1 cellular context compared by ENCODE assay signal in the genomic region with DNA sequence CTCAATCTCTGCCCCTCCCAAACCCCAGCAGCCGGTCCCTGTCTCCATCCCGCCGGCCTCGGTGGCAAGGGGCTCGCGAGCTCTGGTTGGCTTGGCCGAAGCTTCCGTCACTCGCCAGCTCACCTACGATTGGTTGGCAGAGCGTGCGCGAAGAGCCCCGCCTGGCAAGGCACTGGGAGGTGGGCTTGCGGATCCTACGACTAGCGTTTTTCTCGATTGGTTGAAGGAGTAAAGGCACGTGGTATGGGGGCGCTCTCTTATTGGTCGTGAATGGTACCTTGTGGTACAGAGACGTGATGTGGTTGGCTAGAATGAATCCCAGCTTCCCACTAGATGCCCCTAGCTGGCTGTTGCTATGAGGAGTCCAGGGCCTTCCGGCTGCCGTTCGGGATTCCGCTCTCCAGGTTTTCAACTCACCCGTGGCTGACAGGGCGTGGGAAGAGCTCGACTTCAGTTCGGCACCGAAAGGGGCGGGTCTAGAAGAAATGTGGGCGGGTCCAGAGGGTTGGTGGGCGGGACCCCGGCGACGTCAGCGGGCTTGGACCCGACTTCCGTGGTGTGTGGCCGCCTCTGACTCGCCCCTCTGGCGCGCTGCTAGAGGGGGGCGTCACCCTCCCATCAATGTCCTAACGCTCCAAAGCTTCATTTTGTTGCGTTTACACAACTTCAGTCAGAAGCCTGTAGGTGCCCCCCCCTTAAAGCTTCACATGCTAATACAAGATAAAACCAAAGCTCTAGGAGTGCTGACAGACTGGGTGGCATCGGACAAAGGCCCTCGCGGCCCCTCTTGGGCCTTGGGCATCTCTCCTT.
TF ChIP-seq lines count a peak whose summit lies in the region.

No MANE protein-coding gene starts in this region.

TF ChIP-seq in HepG2, 621 proteins besides CTCF, POLR2A, EP300 and RAD21 (continued from another document and continues in another):
- TF ChIP-seq DMAP1 (CRISPR knock-in tag; IDR thresholded peaks at IDR 0.05) (peak; percentile 71), STAT5B (CRISPR knock-in tag; IDR thresholded peaks at IDR 0.05) (0 out of 2 replicates have a peak, but pooled peaks have one; percentile 7), ZNF414 (CRISPR knock-in tag; IDR thresholded peaks at IDR 0.05) (no peak), HMGXB4 (CRISPR knock-in tag; IDR thresholded peaks at IDR 0.05; ENCODE audit: borderline replicate concordance in 1 of 2, low read depth in 1 of 2) (peak in 1 of 2 experiments; percentile 56; a peak in 2 of 4 replicates), ZFX (CRISPR knock-in tag; IDR thresholded peaks at IDR 0.05; ENCODE audit: low read depth) (no peak), CREB3 (CRISPR knock-in tag; IDR thresholded peaks at IDR 0.05) (no peak), ZNF749 (CRISPR knock-in tag; IDR thresholded peaks at IDR 0.05; ENCODE audit: borderline replicate concordance) (peak; percentile 65; the same call in 1 of the 2 replicates), HOXA5 (CRISPR knock-in tag; IDR thresholded peaks at IDR 0.05) (no peak), AGO2 (optimal IDR thresholded peaks at IDR 0.05; ENCODE audit: low read depth, low read length) (peak; percentile 53), ZNF230 (CRISPR knock-in tag; IDR thresholded peaks at IDR 0.05) (no peak; the same call in 1 of the 2 replicates), ZNF441 (CRISPR knock-in tag; IDR thresholded peaks at IDR 0.05; ENCODE audit: borderline replicate concordance) (peak; percentile 19; the same call in 1 of the 2 replicates), SRSF1 (optimal IDR thresholded peaks at IDR 0.05; ENCODE audit: low read depth, low read length) (no peak), MED13 (CRISPR knock-in tag; IDR thresholded peaks at IDR 0.05) (0 out of 2 replicates have a peak, but pooled peaks have one; percentile 57), MEIS2 (CRISPR knock-in tag; IDR thresholded peaks at IDR 0.05) (peak; percentile 63; the same call in 1 of the 2 replicates), ZBTB4 (CRISPR knock-in tag; IDR thresholded peaks at IDR 0.05; ENCODE audit: borderline replicate concordance) (peak; percentile 28; the same call in 1 of the 2 replicates), ZNF253 (CRISPR knock-in tag; IDR thresholded peaks at IDR 0.05; ENCODE audit: borderline replicate concordance) (no peak), PBX3 (CRISPR knock-in tag; IDR thresholded peaks at IDR 0.05; ENCODE audit: borderline replicate concordance) (no peak), IRF2 (CRISPR knock-in tag; IDR thresholded peaks at IDR 0.05) (peak; percentile 87; the same call in 1 of the 2 replicates), SOX6 (IDR thresholded peaks at IDR 0.05) (no peak), SOX6 (CRISPR knock-in tag; IDR thresholded peaks at IDR 0.05) (peak; percentile 6; the same call in 1 of the 2 replicates), NFKB2 (CRISPR knock-in tag; IDR thresholded peaks at IDR 0.05; ENCODE audit: borderline replicate concordance) (0 out of 2 replicates have a peak, but pooled peaks have one; percentile 22), ZHX1 (CRISPR knock-in tag; IDR thresholded peaks at IDR 0.05; ENCODE audit: low read depth) (0 out of 2 replicates have a peak, but pooled peaks have one; percentile 21), AGO1 (IDR thresholded peaks at IDR 0.05; ENCODE audit: low read depth, low read length, poor library complexity, severe bottlenecking) (no peak), ZNF792 (CRISPR knock-in tag; IDR thresholded peaks at IDR 0.05) (peak; percentile 42; the same call in 1 of the 2 replicates)
- TF ChIP-seq, protein P1, sequence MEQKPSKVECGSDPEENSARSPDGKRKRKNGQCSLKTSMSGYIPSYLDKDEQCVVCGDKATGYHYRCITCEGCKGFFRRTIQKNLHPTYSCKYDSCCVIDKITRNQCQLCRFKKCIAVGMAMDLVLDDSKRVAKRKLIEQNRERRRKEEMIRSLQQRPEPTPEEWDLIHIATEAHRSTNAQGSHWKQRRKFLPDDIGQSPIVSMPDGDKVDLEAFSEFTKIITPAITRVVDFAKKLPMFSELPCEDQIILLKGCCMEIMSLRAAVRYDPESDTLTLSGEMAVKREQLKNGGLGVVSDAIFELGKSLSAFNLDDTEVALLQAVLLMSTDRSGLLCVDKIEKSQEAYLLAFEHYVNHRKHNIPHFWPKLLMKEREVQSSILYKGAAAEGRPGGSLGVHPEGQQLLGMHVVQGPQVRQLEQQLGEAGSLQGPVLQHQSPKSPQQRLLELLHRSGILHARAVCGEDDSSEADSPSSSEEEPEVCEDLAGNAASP (CRISPR knock-in tag; IDR thresholded peaks at IDR 0.05; ENCODE audit: borderline replicate concordance): peak; percentile 47
- TF ChIP-seq, protein P2, sequence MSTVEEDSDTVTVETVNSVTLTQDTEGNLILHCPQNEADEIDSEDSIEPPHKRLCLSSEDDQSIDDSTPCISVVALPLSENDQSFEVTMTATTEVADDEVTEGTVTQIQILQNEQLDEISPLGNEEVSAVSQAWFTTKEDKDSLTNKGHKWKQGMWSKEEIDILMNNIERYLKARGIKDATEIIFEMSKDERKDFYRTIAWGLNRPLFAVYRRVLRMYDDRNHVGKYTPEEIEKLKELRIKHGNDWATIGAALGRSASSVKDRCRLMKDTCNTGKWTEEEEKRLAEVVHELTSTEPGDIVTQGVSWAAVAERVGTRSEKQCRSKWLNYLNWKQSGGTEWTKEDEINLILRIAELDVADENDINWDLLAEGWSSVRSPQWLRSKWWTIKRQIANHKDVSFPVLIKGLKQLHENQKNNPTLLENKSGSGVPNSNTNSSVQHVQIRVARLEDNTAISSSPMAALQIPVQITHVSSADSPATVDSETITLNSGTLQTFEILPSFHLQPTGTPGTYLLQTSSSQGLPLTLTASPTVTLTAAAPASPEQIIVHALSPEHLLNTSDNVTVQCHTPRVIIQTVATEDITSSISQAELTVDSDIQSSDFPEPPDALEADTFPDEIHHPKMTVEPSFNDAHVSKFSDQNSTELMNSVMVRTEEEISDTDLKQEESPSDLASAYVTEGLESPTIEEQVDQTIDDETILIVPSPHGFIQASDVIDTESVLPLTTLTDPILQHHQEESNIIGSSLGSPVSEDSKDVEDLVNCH (CRISPR knock-in tag; IDR thresholded peaks at IDR 0.05): no peak
- TF ChIP-seq, protein P3, sequence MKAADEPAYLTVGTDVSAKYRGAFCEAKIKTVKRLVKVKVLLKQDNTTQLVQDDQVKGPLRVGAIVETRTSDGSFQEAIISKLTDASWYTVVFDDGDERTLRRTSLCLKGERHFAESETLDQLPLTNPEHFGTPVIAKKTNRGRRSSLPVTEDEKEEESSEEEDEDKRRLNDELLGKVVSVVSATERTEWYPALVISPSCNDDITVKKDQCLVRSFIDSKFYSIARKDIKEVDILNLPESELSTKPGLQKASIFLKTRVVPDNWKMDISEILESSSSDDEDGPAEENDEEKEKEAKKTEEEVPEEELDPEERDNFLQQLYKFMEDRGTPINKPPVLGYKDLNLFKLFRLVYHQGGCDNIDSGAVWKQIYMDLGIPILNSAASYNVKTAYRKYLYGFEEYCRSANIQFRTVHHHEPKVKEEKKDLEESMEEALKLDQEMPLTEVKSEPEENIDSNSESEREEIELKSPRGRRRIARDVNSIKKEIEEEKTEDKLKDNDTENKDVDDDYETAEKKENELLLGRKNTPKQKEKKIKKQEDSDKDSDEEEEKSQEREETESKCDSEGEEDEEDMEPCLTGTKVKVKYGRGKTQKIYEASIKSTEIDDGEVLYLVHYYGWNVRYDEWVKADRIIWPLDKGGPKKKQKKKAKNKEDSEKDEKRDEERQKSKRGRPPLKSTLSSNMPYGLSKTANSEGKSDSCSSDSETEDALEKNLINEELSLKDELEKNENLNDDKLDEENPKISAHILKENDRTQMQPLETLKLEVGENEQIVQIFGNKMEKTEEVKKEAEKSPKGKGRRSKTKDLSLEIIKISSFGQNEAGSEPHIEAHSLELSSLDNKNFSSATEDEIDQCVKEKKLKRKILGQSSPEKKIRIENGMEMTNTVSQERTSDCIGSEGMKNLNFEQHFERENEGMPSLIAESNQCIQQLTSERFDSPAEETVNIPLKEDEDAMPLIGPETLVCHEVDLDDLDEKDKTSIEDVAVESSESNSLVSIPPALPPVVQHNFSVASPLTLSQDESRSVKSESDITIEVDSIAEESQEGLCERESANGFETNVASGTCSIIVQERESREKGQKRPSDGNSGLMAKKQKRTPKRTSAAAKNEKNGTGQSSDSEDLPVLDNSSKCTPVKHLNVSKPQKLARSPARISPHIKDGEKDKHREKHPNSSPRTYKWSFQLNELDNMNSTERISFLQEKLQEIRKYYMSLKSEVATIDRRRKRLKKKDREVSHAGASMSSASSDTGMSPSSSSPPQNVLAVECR (CRISPR knock-in tag; IDR thresholded peaks at IDR 0.05; ENCODE audit: borderline replicate concordance): peak; percentile 62; the same call in 1 of the 2 replicates
- TF ChIP-seq, protein P4, sequence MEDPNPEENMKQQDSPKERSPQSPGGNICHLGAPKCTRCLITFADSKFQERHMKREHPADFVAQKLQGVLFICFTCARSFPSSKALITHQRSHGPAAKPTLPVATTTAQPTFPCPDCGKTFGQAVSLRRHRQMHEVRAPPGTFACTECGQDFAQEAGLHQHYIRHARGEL (CRISPR knock-in tag; IDR thresholded peaks at IDR 0.05): no peak
